ENCODE assay signal across 20 cellular contexts in genomic region chr10:119643306-119644214, GRCh38. TPM values are rescaled to one million over a fixed set of nuclear protein-coding genes. Genes with fewer than 3 reads are reported as not detected.
DNase-seq lines count a peak whose midpoint lies in the region; ATAC-seq, FAIRE-seq and TF ChIP-seq lines count a peak whose summit lies in the region.
"Had no signal": no experiment of that assay in that cellular context is flagged by ENCODE, and none has a peak within 500 bp of the region (broad histone marks: within the 10 kb centered on the region; RNA-seq: fewer than 3 reads in every experiment).

No MANE protein-coding gene starts in this region.

- H3K27me3 Mint-ChIP-seq in astrocyte (ENCODE audit: low read depth, unreplicated experiment), result no peaks in the 10 kb centered on the region
- H3K27me3 Mint-ChIP-seq in activated T-helper 17 cell treated with anti-CD3 and anti-CD28 coated beads, Interleukin-2, amount 50 U/mL, for 72 hours, result no peaks in the 10 kb centered on the region

- no peak overlapping the region for H3K4me3 Mint-ChIP-seq in astrocyte (ENCODE audit: unreplicated experiment)
- no peak overlapping the region for H3K4me3 Mint-ChIP-seq in activated T-helper 17 cell treated with anti-CD3 and anti-CD28 coated beads, Interleukin-2, amount 50 U/mL, for 72 hours
- H3K4me3 Mint-ChIP-seq: nephron progenitor cell had no signal

- H3K79me2 ChIP-seq in SK-N-SH (ENCODE audit: insufficient read depth) (no peaks in the 10 kb centered on the region), astrocyte (ENCODE audit: insufficient read depth, low read length) (no peaks in the 10 kb centered on the region)

- POLR2A ChIA-PET in SK-N-SH (lab: Yijun Ruan, JAX), result no interaction called here

- WGBS in SK-N-SH (ENCODE audit: low lambda C conversion rate), result 78% methylated on average over 14 of the region's 15 CpGs
- 63% methylated on average over 15 of the region's 15 CpGs for WGBS in liver

- H3K27me3 ChIP-seq in SK-N-SH (ENCODE audit: insufficient read depth) (no peaks in the 10 kb centered on the region), astrocyte (ENCODE audit: insufficient read depth, low read length) (no peaks in the 10 kb centered on the region), liver (ENCODE audit: control insufficient read depth in 4 of 4, insufficient read depth in 4 of 4, low read length in 3 of 4) (no peaks in the 10 kb centered on the region), left ventricle myocardium inferior (ENCODE audit: low read depth) (no peaks in the 10 kb centered on the region)
- H3K27me3 ChIP-seq: cardiac muscle cell, gastrocnemius medialis had no signal

- H3K27ac ChIP-seq in SK-N-SH (ENCODE audit: low read depth in 2 of 2, low read length in 1 of 2), result no peak overlapping the region
- H3K27ac ChIP-seq in astrocyte (ENCODE audit: low read depth, low read length), result no peak overlapping the region
- H3K27ac ChIP-seq in liver (ENCODE audit: low read depth in 1 of 2, low read length in 2 of 2), result no peak overlapping the region
- no peak overlapping the region for H3K27ac ChIP-seq in left ventricle myocardium inferior (replicated peaks)
- H3K27ac ChIP-seq: cardiac muscle cell, gastrocnemius medialis, thoracic aorta had no signal

- CTCF ChIA-PET in SK-N-SH (lab: Yijun Ruan, JAX), result interaction anchor here (1.2 to 1.3 kb wide), 3 partner anchors 15 to 40 kb away, joined by 3 to 4 read pairs (median 3); no protein-coding TSS in a partner anchor

- H3K27ac Mint-ChIP-seq in astrocyte (ENCODE audit: unreplicated experiment), result no peak overlapping the region
- no peak overlapping the region for H3K27ac Mint-ChIP-seq in activated T-helper 17 cell treated with anti-CD3 and anti-CD28 coated beads, Interleukin-2, amount 50 U/mL, for 72 hours
- H3K27ac Mint-ChIP-seq: nephron progenitor cell had no signal

- no peaks in the 10 kb centered on the region for H3F3A ChIP-seq in SK-N-SH (replicated peaks; ENCODE audit: insufficient read depth)

- DNase-seq in SK-N-SH, result no peak
- peak; percentile 47 for DNase-seq in astrocyte (ENCODE audit: low read depth)
- DNase-seq in left ventricle myocardium inferior, result no peak
- DNase-seq: 8988T; activated CD4-positive, alpha-beta T cell treated with anti-CD3 and anti-CD28 coated beads for 48 hours; activated CD8-positive, alpha-beta memory T cell treated with anti-CD3 and anti-CD28 coated beads, Interleukin-2, amount 50 U/mL, for 48 hours; activated naive CD4-positive, alpha-beta T cell treated with anti-CD3 and anti-CD28 coated beads, Interleukin-2, amount 50 U/mL, for 16 hours; COR-L47; gastrocnemius medialis; NCI-H1436 treated with DMSO at 0.1 percent for 48 hours; retina had no signal

- no peak overlapping the region for H3K4me2 ChIP-seq in SK-N-SH
- H3K4me2 ChIP-seq in astrocyte (ENCODE audit: low read length), result peak overlapping the region; percentile 24

- H3K9me3 ChIP-seq in SK-N-SH, result no peaks in the 10 kb centered on the region
- H3K9me3 ChIP-seq in astrocyte (ENCODE audit: insufficient read depth, low read depth, low read length), result peaks cover 13% of the 10 kb centered on the region
- no peaks in the 10 kb centered on the region for H3K9me3 ChIP-seq in liver (ENCODE audit: control insufficient read depth in 4 of 4, low read length in 3 of 4)
- peaks cover 15% of the 10 kb centered on the region for H3K9me3 ChIP-seq in left ventricle myocardium inferior (replicated peaks)
- H3K9me3 ChIP-seq: gastrocnemius medialis had no signal

- no peak for FAIRE-seq in astrocyte (lab: Jason Lieb, UNC)

- H3K4me1 ChIP-seq in SK-N-SH (ENCODE audit: control insufficient read depth in 1 of 2, insufficient read depth in 2 of 2, low read depth in 1 of 2, low read length in 1 of 2) (no peaks in the 10 kb centered on the region), astrocyte (ENCODE audit: insufficient read depth, low read length) (no peaks in the 10 kb centered on the region), liver (ENCODE audit: control insufficient read depth in 4 of 4, insufficient read depth in 4 of 4, low read length in 3 of 4) (no peaks in the 10 kb centered on the region), left ventricle myocardium inferior (no peaks in the 10 kb centered on the region)
- H3K4me1 ChIP-seq: gastrocnemius medialis had no signal

- H3K4me3 ChIP-seq in SK-N-SH (ENCODE audit: low read depth in 2 of 2, low read length in 1 of 2), result no peak overlapping the region
- no peak overlapping the region for H3K4me3 ChIP-seq in astrocyte (ENCODE audit: insufficient read depth, low read depth, low read length)
- no peak overlapping the region for H3K4me3 ChIP-seq in liver (ENCODE audit: low read depth in 1 of 3, low read length in 3 of 3)
- H3K4me3 ChIP-seq in left ventricle myocardium inferior, result no peak overlapping the region
- H3K4me3 ChIP-seq: cardiac muscle cell, gastrocnemius medialis, thoracic aorta had no signal

- TF ChIP-seq EP300 in SK-N-SH (IDR thresholded peaks at IDR 0.05; ENCODE audit: borderline replicate concordance in 1 of 2, low read depth in 1 of 2, low read length in 1 of 2), result no peak

- TF ChIP-seq RAD21 in SK-N-SH (IDR thresholded peaks at IDR 0.05; ENCODE audit: low read length) (no peak), liver (IDR thresholded peaks at IDR 0.05) (no peak)

- H3K9ac ChIP-seq in SK-N-SH (no peak overlapping the region), astrocyte (ENCODE audit: low read length) (no peak overlapping the region), liver (ENCODE audit: low read depth in 1 of 2, low read length in 2 of 2) (no peak overlapping the region)

- H2AFZ ChIP-seq in SK-N-SH (ENCODE audit: low read depth) (no peak overlapping the region), astrocyte (ENCODE audit: low read depth, low read length) (no peak overlapping the region)

- ATAC-seq in SK-N-SH treated with all-trans-retinoic acid at 6 μM for 48 hours, result no peak; the same call in 2 of the 3 replicates
- ATAC-seq in activated T-helper 17 cell treated with anti-CD3 and anti-CD28 coated beads, Interleukin-2, amount 50 U/mL, for 72 hours (replicated peaks), result no peak
- ATAC-seq in HG02973 (IDR thresholded peaks at IDR 0.05; ENCODE audit: unreplicated experiment), result no peak
- ATAC-seq in HG03457 (IDR thresholded peaks at IDR 0.05; ENCODE audit: unreplicated experiment), result no peak
- ATAC-seq: Right ventricle myocardium inferior had no signal

- no peaks in the 10 kb centered on the region for H3K4me1 Mint-ChIP-seq in astrocyte (ENCODE audit: low read depth, unreplicated experiment)
- peaks cover 10% of the 10 kb centered on the region for H3K4me1 Mint-ChIP-seq in activated T-helper 17 cell treated with anti-CD3 and anti-CD28 coated beads, Interleukin-2, amount 50 U/mL, for 72 hours

- intact Hi-C loops in left ventricle myocardium inferior (cut with micrococcal nuclease), result no loop called here

- H3K9me3 Mint-ChIP-seq in astrocyte (ENCODE audit: unreplicated experiment), result peaks cover 13% of the 10 kb centered on the region
- H3K9me3 Mint-ChIP-seq in activated T-helper 17 cell treated with anti-CD3 and anti-CD28 coated beads, Interleukin-2, amount 50 U/mL, for 72 hours, result no peaks in the 10 kb centered on the region
- H3K9me3 Mint-ChIP-seq: nephron progenitor cell had no signal

- 0 out of 2 replicates have a peak, but pooled peaks have one; percentile 6 for TF ChIP-seq CTCF in SK-N-SH (IDR thresholded peaks at IDR 0.05)
- no peak for TF ChIP-seq CTCF in astrocyte (IDR thresholded peaks at IDR 0.05; ENCODE audit: insufficient read depth, low read depth, low read length)
- TF ChIP-seq CTCF in liver (IDR thresholded peaks at IDR 0.05; ENCODE audit: low read depth, low read length, missing input control), result no peak
- TF ChIP-seq CTCF in left ventricle myocardium inferior (IDR thresholded peaks at IDR 0.05; ENCODE audit: borderline replicate concordance), result no peak

- H4K20me1 ChIP-seq in SK-N-SH (ENCODE audit: insufficient read depth) (no peaks in the 10 kb centered on the region), astrocyte (ENCODE audit: insufficient read depth, low read length) (no peaks in the 10 kb centered on the region)

- H3K36me3 Mint-ChIP-seq in astrocyte (ENCODE audit: low read depth, unreplicated experiment), result no peaks in the 10 kb centered on the region
- H3K36me3 Mint-ChIP-seq in activated T-helper 17 cell treated with anti-CD3 and anti-CD28 coated beads, Interleukin-2, amount 50 U/mL, for 72 hours (ENCODE audit: low read depth), result no peaks in the 10 kb centered on the region

- H3K36me3 ChIP-seq in SK-N-SH (replicated peaks in 1 of 2; ENCODE audit: control insufficient read depth in 1 of 2, insufficient read depth in 2 of 2, low read length in 1 of 2) (no peaks in the 10 kb centered on the region), astrocyte (ENCODE audit: insufficient read depth, low read length) (no peaks in the 10 kb centered on the region), liver (ENCODE audit: control insufficient read depth in 4 of 4, insufficient read depth in 3 of 4, low read depth in 1 of 4, low read length in 3 of 4) (no peaks in the 10 kb centered on the region), left ventricle myocardium inferior (no peaks in the 10 kb centered on the region)
- H3K36me3 ChIP-seq: cardiac muscle cell, gastrocnemius medialis, thoracic aorta had no signal

- no peaks in the 10 kb centered on the region for H3K9me2 ChIP-seq in SK-N-SH

TF ChIP-seq in SK-N-SH, 30 proteins besides CTCF, POLR2A, EP300 and RAD21 (continues in another document):
- TF ChIP-seq TEAD4 (IDR thresholded peaks at IDR 0.05; ENCODE audit: borderline replicate concordance, insufficient read depth) (no peak), CHD2 (IDR thresholded peaks at IDR 0.05; ENCODE audit: low read length, partially characterized antibody) (no peak)

TF ChIP-seq in SK-N-SH treated with all-trans-retinoic acid at 6 μM for 48 hours, 23 proteins besides CTCF, POLR2A, EP300 and RAD21 (continues in another document):
- TF ChIP-seq ZFP30 (CRISPR knock-in tag; IDR thresholded peaks at IDR 0.05) (no peak), TCF4 (CRISPR knock-in tag; IDR thresholded peaks at IDR 0.05; ENCODE audit: borderline replicate concordance) (no peak)

TF ChIP-seq in liver, 16 proteins besides CTCF, POLR2A, EP300 and RAD21 (continues in another document):
- TF ChIP-seq SP1 (IDR thresholded peaks at IDR 0.05) (peak; percentile 29), RXRA (IDR thresholded peaks at IDR 0.05) (no peak), TAF1 (conservative IDR thresholded peaks at IDR 0.05) (no peak)

RNA-seq across cellular contexts. Expression of gene BAG3, which starts 7.6 kb away (rescaled TPM):
- polyA plus RNA-seq in SK-N-SH (2012; rRNA removed), result 3.8 and 9.2 TPM in 2 replicates
- polyA plus RNA-seq in SK-N-SH (2012; cell fraction: cytosol; rRNA removed), result 7.9 and 8.2 TPM in 2 replicates
- 14.0 and 16.0 TPM in 2 replicates for polyA plus RNA-seq in SK-N-SH (2012; cell fraction: nucleus; rRNA removed)
- 68.4 and 71.6 TPM in 2 replicates for total RNA-seq in astrocyte
- total RNA-seq in liver, result 1 to 10 TPM; 2.2 to 6.0 TPM
- 10 to 100 TPM in 1 of 2 donors, 1 to 10 TPM in 1; 6.6 to 15.1 TPM for polyA plus RNA-seq in liver
- 164 TPM for total RNA-seq in left ventricle myocardium inferior
- total RNA-seq in activated T-helper 17 cell treated with anti-CD3 and anti-CD28 coated beads, Interleukin-2, amount 50 U/mL, for 72 hours, result 10 to 100 TPM; 24.7 to 26.6 TPM

RNA-seq across cellular contexts. Expression of gene TIAL1, which starts 46.8 kb away (rescaled TPM):
- 58.0 and 70.6 TPM in 2 replicates for polyA plus RNA-seq in SK-N-SH (2012; rRNA removed)
- 50.3 and 65.2 TPM in 2 replicates for polyA plus RNA-seq in SK-N-SH (2012; cell fraction: cytosol; rRNA removed)
- polyA plus RNA-seq in SK-N-SH (2012; cell fraction: nucleus; rRNA removed), result 173 and 287 TPM in 2 replicates
- 155 and 161 TPM in 2 replicates for total RNA-seq in astrocyte
- 10 to 100 TPM; 25.7 to 28.7 TPM for total RNA-seq in liver
- polyA plus RNA-seq in liver, result 10 to 100 TPM; 19.7 to 21.1 TPM
- 73.9 TPM for total RNA-seq in left ventricle myocardium inferior
- 100 to 1,000 TPM; 195 to 202 TPM for total RNA-seq in activated T-helper 17 cell treated with anti-CD3 and anti-CD28 coated beads, Interleukin-2, amount 50 U/mL, for 72 hours
